1 cellular context compared by ENCODE assay signal in the genomic region with DNA sequence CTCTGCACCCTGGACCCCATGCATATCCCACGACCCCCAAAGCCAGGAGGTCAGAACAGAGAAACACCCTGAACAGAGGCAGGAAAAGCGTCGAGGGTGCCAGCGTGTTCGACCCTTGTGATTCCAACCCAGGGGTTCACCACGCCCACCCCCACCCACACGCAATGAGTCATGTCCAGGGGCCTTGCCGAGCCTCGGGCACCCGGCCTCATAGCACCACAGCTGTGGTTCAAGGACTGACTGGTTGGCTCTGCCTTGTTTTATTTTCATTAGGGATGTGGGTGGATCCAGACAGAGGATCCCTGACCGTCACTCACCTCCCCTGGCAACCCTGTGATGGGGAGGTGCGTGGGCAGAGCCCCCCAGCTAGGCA.
TF ChIP-seq lines count a peak whose summit lies in the region.

No MANE protein-coding gene starts in this region.

TF ChIP-seq in K562, 482 proteins besides CTCF, POLR2A, EP300 and RAD21:
- TF ChIP-seq RUNX1 (IDR thresholded peaks at IDR 0.05; ENCODE audit: low read depth) (no peak), EGR1 (conservative IDR thresholded peaks at IDR 0.05) (peak; percentile 94), ZFP36 (IDR thresholded peaks at IDR 0.05; ENCODE audit: low read depth, low read length, partially characterized antibody) (no peak), PTRF (tag; IDR thresholded peaks at IDR 0.05) (no peak), CAMTA2 (CRISPR knock-in tag; conservative IDR thresholded peaks at IDR 0.05) (no peak), ZNF75A (CRISPR knock-in tag; IDR thresholded peaks at IDR 0.05) (no peak), JUND (IDR thresholded peaks at IDR 0.05; ENCODE audit: borderline replicate concordance, low read depth, low read length) (peak; percentile 77), JUND (tag; IDR thresholded peaks at IDR 0.05; ENCODE audit: borderline replicate concordance, low read depth, low read length) (no peak), GTF2A2 (tag; IDR thresholded peaks at IDR 0.05) (no peak), ZNF778 (CRISPR knock-in tag; IDR thresholded peaks at IDR 0.05) (no peak), EWSR1 (IDR thresholded peaks at IDR 0.05; ENCODE audit: borderline replicate concordance, low read depth, partially characterized antibody) (no peak), POLR2B (IDR thresholded peaks at IDR 0.05; ENCODE audit: low read depth, partially characterized antibody) (no peak), MED1 (CRISPR knock-in tag; IDR thresholded peaks at IDR 0.05; ENCODE audit: borderline replicate concordance) (no peak), ZBTB7A (IDR thresholded peaks at IDR 0.05; ENCODE audit: borderline replicate concordance, control insufficient read depth, low read depth, low read length) (peak; percentile 36; the same call in 1 of the 2 replicates), NCOA6 (IDR thresholded peaks at IDR 0.05) (no peak), CC2D1A (IDR thresholded peaks at IDR 0.05) (no peak)
- TF ChIP-seq, protein P1, sequence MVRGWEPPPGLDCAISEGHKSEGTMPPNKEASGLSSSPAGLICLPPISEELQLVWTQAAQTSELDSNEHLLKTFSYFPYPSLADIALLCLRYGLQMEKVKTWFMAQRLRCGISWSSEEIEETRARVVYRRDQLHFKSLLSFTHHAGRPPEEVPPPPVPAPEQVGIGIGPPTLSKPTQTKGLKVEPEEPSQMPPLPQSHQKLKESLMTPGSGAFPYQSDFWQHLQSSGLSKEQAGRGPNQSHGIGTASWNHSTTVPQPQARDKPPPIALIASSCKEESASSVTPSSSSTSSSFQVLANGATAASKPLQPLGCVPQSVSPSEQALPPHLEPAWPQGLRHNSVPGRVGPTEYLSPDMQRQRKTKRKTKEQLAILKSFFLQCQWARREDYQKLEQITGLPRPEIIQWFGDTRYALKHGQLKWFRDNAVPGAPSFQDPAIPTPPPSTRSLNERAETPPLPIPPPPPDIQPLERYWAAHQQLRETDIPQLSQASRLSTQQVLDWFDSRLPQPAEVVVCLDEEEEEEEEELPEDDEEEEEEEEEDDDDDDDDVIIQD (CRISPR knock-in tag; IDR thresholded peaks at IDR 0.05): no peak
- TF ChIP-seq, protein P2, sequence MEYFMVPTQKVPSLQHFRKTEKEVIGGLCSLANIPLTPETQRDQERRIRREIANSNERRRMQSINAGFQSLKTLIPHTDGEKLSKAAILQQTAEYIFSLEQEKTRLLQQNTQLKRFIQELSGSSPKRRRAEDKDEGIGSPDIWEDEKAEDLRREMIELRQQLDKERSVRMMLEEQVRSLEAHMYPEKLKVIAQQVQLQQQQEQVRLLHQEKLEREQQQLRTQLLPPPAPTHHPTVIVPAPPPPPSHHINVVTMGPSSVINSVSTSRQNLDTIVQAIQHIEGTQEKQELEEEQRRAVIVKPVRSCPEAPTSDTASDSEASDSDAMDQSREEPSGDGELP (CRISPR knock-in tag; IDR thresholded peaks at IDR 0.05; ENCODE audit: borderline replicate concordance): 0 out of 2 replicates have a peak, but pooled peaks have one; percentile 16
- TF ChIP-seq, protein P3, sequence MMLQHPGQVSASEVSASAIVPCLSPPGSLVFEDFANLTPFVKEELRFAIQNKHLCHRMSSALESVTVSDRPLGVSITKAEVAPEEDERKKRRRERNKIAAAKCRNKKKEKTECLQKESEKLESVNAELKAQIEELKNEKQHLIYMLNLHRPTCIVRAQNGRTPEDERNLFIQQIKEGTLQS (IDR thresholded peaks at IDR 0.05): peak; percentile 61
- TF ChIP-seq, protein P3 (CRISPR knock-in tag; conservative IDR thresholded peaks at IDR 0.05): no peak
- TF ChIP-seq, protein P4, sequence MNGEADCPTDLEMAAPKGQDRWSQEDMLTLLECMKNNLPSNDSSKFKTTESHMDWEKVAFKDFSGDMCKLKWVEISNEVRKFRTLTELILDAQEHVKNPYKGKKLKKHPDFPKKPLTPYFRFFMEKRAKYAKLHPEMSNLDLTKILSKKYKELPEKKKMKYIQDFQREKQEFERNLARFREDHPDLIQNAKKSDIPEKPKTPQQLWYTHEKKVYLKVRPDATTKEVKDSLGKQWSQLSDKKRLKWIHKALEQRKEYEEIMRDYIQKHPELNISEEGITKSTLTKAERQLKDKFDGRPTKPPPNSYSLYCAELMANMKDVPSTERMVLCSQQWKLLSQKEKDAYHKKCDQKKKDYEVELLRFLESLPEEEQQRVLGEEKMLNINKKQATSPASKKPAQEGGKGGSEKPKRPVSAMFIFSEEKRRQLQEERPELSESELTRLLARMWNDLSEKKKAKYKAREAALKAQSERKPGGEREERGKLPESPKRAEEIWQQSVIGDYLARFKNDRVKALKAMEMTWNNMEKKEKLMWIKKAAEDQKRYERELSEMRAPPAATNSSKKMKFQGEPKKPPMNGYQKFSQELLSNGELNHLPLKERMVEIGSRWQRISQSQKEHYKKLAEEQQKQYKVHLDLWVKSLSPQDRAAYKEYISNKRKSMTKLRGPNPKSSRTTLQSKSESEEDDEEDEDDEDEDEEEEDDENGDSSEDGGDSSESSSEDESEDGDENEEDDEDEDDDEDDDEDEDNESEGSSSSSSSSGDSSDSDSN (IDR thresholded peaks at IDR 0.05; ENCODE audit: borderline replicate concordance in 1 of 2, low read depth in 2 of 2, low read length in 2 of 2): no peak
- TF ChIP-seq, protein P5, sequence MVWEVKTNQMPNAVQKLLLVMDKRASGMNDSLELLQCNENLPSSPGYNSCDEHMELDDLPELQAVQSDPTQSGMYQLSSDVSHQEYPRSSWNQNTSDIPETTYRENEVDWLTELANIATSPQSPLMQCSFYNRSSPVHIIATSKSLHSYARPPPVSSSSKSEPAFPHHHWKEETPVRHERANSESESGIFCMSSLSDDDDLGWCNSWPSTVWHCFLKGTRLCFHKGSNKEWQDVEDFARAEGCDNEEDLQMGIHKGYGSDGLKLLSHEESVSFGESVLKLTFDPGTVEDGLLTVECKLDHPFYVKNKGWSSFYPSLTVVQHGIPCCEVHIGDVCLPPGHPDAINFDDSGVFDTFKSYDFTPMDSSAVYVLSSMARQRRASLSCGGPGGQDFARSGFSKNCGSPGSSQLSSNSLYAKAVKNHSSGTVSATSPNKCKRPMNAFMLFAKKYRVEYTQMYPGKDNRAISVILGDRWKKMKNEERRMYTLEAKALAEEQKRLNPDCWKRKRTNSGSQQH (CRISPR knock-in tag; IDR thresholded peaks at IDR 0.05): no peak
- TF ChIP-seq, protein P6, sequence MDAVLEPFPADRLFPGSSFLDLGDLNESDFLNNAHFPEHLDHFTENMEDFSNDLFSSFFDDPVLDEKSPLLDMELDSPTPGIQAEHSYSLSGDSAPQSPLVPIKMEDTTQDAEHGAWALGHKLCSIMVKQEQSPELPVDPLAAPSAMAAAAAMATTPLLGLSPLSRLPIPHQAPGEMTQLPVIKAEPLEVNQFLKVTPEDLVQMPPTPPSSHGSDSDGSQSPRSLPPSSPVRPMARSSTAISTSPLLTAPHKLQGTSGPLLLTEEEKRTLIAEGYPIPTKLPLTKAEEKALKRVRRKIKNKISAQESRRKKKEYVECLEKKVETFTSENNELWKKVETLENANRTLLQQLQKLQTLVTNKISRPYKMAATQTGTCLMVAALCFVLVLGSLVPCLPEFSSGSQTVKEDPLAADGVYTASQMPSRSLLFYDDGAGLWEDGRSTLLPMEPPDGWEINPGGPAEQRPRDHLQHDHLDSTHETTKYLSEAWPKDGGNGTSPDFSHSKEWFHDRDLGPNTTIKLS (IDR thresholded peaks at IDR 0.05; ENCODE audit: borderline replicate concordance, low read depth): no peak
- TF ChIP-seq, protein P7, sequence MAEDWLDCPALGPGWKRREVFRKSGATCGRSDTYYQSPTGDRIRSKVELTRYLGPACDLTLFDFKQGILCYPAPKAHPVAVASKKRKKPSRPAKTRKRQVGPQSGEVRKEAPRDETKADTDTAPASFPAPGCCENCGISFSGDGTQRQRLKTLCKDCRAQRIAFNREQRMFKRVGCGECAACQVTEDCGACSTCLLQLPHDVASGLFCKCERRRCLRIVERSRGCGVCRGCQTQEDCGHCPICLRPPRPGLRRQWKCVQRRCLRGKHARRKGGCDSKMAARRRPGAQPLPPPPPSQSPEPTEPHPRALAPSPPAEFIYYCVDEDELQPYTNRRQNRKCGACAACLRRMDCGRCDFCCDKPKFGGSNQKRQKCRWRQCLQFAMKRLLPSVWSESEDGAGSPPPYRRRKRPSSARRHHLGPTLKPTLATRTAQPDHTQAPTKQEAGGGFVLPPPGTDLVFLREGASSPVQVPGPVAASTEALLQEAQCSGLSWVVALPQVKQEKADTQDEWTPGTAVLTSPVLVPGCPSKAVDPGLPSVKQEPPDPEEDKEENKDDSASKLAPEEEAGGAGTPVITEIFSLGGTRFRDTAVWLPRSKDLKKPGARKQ (CRISPR knock-in tag; IDR thresholded peaks at IDR 0.05): no peak
- TF ChIP-seq, protein P8, sequence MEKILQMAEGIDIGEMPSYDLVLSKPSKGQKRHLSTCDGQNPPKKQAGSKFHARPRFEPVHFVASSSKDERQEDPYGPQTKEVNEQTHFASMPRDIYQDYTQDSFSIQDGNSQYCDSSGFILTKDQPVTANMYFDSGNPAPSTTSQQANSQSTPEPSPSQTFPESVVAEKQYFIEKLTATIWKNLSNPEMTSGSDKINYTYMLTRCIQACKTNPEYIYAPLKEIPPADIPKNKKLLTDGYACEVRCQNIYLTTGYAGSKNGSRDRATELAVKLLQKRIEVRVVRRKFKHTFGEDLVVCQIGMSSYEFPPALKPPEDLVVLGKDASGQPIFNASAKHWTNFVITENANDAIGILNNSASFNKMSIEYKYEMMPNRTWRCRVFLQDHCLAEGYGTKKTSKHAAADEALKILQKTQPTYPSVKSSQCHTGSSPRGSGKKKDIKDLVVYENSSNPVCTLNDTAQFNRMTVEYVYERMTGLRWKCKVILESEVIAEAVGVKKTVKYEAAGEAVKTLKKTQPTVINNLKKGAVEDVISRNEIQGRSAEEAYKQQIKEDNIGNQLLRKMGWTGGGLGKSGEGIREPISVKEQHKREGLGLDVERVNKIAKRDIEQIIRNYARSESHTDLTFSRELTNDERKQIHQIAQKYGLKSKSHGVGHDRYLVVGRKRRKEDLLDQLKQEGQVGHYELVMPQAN (IDR thresholded peaks at IDR 0.05; ENCODE audit: borderline replicate concordance): no peak
- TF ChIP-seq, protein P9, sequence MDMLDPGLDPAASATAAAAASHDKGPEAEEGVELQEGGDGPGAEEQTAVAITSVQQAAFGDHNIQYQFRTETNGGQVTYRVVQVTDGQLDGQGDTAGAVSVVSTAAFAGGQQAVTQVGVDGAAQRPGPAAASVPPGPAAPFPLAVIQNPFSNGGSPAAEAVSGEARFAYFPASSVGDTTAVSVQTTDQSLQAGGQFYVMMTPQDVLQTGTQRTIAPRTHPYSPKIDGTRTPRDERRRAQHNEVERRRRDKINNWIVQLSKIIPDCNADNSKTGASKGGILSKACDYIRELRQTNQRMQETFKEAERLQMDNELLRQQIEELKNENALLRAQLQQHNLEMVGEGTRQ (CRISPR knock-in tag; IDR thresholded peaks at IDR 0.05): no peak
